Comparison of ENCODE assay signal across 1 cellular context in the genomic region with DNA sequence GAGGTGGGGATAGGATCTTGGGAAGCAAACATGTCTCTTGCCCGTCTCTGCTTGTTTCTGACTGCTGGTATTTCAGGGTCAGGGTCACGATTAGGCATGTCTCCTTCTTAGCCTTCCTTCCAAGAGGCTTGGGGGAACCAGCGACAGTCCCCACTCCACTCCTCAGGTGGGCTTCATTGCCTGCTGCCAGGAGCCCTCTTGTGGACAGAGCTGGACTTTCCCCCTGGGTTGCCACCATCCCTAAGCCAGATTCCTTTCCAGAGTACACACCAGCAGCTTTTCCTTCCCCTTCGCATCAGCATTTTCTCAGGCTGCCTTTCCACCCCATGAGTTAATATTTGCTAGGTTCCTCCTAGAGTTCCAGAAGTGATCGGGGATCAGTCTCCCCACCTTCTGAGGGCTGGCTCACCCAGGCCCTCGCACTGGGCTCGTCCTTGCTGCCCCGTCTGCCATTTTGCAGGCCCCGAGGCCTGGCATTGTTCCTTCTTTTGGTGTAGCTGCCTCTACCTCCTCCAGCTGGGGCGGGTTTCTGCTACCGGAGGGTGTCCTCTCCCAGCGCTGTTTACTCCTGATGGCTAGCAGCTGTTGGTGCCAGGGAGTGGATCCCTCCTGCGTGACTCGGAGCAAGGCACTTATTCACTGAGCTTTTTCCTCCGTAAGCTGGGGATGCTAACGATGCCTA.
TF ChIP-seq lines count a peak whose summit lies in the region.

No MANE protein-coding gene starts in this region.

TF ChIP-seq in GM12878, 131 proteins besides CTCF, POLR2A, EP300 and RAD21:
- TF ChIP-seq LARP7 (IDR thresholded peaks at IDR 0.05) (no peak), TBL1XR1 (IDR thresholded peaks at IDR 0.05; ENCODE audit: low read depth, low read length) (no peak), IKZF2 (IDR thresholded peaks at IDR 0.05) (no peak), SMC3 (IDR thresholded peaks at IDR 0.05; ENCODE audit: borderline replicate concordance, low read length) (peak; percentile 91), IRF4 (IDR thresholded peaks at IDR 0.05; ENCODE audit: low read depth, low read length) (0 out of 2 replicates have a peak, but pooled peaks have one; percentile 21), SMARCA5 (IDR thresholded peaks at IDR 0.05) (0 out of 2 replicates have a peak, but pooled peaks have one; percentile 48), KAT2A (conservative IDR thresholded peaks at IDR 0.05; ENCODE audit: control insufficient read depth, low read depth, low read length) (no peak), YY1 (IDR thresholded peaks at IDR 0.05; ENCODE audit: low read depth, low read length) (peak; percentile 52; the same call in 1 of the 2 replicates), TARDBP (IDR thresholded peaks at IDR 0.05; ENCODE audit: borderline replicate concordance) (no peak)
